In genomic region chr5:172450861-172451695, GRCh38 we compare ENCODE assay signal across 8 cellular contexts.
DNase-seq lines count a peak whose midpoint lies in the region; ATAC-seq and TF ChIP-seq lines count a peak whose summit lies in the region.

No MANE protein-coding gene starts in this region.

- H3K4me3 Mint-ChIP-seq in nephron progenitor cell, result peak overlapping the region; percentile 61

- H3K27me3 Mint-ChIP-seq in nephron progenitor cell (ENCODE audit: low read depth, poor library complexity), result no peaks in the 10 kb centered on the region

- no peaks in the 10 kb centered on the region for H3K9me3 Mint-ChIP-seq in nephron progenitor cell

- H3K27ac ChIP-seq in epithelial cell of prostate, result peak overlapping the region; percentile 80

- no peaks in the 10 kb centered on the region for H3K36me3 Mint-ChIP-seq in nephron progenitor cell (ENCODE audit: low read depth)

- peaks cover 81% of the 10 kb centered on the region for H3K4me1 Mint-ChIP-seq in nephron progenitor cell

- peak; percentile 5 for DNase-seq in COR-L47 (lab: John Stamatoyannopoulos, UW)
- DNase-seq in KG1 (lab: John Stamatoyannopoulos, UW), result peak; percentile 27
- DNase-seq in activated CD4-positive, alpha-beta T cell treated with anti-CD3 and anti-CD28 coated beads, Interleukin-2, amount 50 U/mL, for 48 hours, result peak; percentile 61 to 66
- DNase-seq in epithelial cell of prostate (ENCODE audit: low read depth, low spot score), result no peak
- DNase-seq in nephron progenitor cell, result peak; percentile 55
- no peak for DNase-seq in cortex of kidney (lab: John Stamatoyannopoulos, UW)

- peak overlapping the region; percentile 78 for H3K27ac Mint-ChIP-seq in nephron progenitor cell

- peak; percentile 61 for TF ChIP-seq CTCF in nephron progenitor cell (IDR thresholded peaks at IDR 0.05)

- ATAC-seq in HG02798 (IDR thresholded peaks at IDR 0.05; ENCODE audit: poor library complexity, unreplicated experiment) (no peak), GM18502 (IDR thresholded peaks at IDR 0.05; ENCODE audit: poor library complexity, unreplicated experiment) (no peak)

Comparison
In these comparisons a context has a peak if more than half of its experiments do, and no peak if none do; other contexts are left out.
1. DNase-seq: peak in COR-L47 (single experiment), KG1 (single experiment), activated CD4-positive, alpha-beta T cell treated with anti-CD3 and anti-CD28 coated beads, Interleukin-2, amount 50 U/mL, for 48 hours (2 of 2) and nephron progenitor cell (single experiment); none in epithelial cell of prostate (single experiment) and cortex of kidney (single experiment).